Comparison of ENCODE assay signal across 17 cellular contexts in the genomic region with DNA sequence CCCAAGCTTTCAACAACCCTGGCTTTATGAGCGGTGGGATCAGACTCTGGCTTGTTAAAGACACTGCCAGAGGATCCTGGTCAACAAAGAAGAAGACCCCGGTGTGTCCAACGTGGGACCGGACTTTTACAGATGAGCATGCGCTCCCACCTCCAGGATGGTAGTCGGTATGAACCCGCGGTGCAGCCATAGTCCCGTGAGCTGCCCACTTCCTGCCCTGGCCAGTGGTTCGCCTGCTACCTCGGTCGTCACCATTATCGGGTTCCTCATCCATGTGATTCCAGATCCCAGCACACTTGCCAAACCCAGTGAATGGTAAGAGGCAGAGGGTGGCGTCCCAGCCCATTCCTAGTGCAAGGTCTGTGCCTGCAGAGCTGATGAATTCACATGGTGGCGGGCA.
"Had no signal": no experiment of that assay in that cellular context is flagged by ENCODE, and none has a peak within 500 bp of the region (broad histone marks: within the 10 kb centered on the region; RNA-seq: fewer than 3 reads in every experiment).

No MANE protein-coding gene starts in this region.

- ATAC-seq: esophagus mucosa; psoas muscle; stimulated activated naive B cell treated with anti-CD40 and anti-IgM and Interleukin-4, amounts not matched to agents 10 μg/mL and 1 μg/mL and 100 μg/mL, for 72 hours; stimulated activated naive CD8-positive, alpha-beta T cell treated with anti-CD3 and anti-CD28 coated beads, Interleukin-15, amount 100 ng/mL, for 72 hours; upper lobe of right lung had no signal

- H3K9me3 ChIP-seq: colonic mucosa, psoas muscle, right lobe of liver, thyroid gland, upper lobe of right lung had no signal

- H3K36me3 ChIP-seq: colonic mucosa, right lobe of liver, upper lobe of right lung had no signal

- DNase-seq: colonic mucosa; effector CD8-positive, alpha-beta T cell; glutamatergic neuron; islet precursor cell; naive B cell; psoas muscle; retina; stimulated activated CD4-positive, alpha-beta T cell treated with anti-CD3 and anti-CD28 coated beads, Interleukin-2, amount 100 ng/mL, for 24 hours; stimulated activated CD4-positive, alpha-beta T cell treated with anti-CD3 and anti-CD28 coated beads, Interleukin-4, amount 100 ng/mL, for 4 hours; stimulated activated naive B cell treated with anti-CD40 and anti-IgM and Interleukin-4, amounts not matched to agents 10 μg/mL and 1 μg/mL and 100 μg/mL, for 72 hours; stimulated activated naive CD8-positive, alpha-beta T cell treated with anti-CD3 and anti-CD28 coated beads, Interleukin-15, amount 100 ng/mL, for 72 hours; thyroid gland; upper lobe of right lung had no signal

- H3K4me1 ChIP-seq: colonic mucosa, psoas muscle, thyroid gland, upper lobe of right lung had no signal

- H3K27me3 ChIP-seq: cardiac muscle cell, colonic mucosa, right lobe of liver, thyroid gland, upper lobe of right lung had no signal

- H3K27ac ChIP-seq: cardiac muscle cell, colonic mucosa, psoas muscle, right lobe of liver, skin epidermis, thyroid gland, upper lobe of right lung had no signal

- H3K4me3 ChIP-seq: cardiac muscle cell, colonic mucosa, psoas muscle, right lobe of liver, skin epidermis, thyroid gland, upper lobe of right lung had no signal
